In the genomic region with DNA sequence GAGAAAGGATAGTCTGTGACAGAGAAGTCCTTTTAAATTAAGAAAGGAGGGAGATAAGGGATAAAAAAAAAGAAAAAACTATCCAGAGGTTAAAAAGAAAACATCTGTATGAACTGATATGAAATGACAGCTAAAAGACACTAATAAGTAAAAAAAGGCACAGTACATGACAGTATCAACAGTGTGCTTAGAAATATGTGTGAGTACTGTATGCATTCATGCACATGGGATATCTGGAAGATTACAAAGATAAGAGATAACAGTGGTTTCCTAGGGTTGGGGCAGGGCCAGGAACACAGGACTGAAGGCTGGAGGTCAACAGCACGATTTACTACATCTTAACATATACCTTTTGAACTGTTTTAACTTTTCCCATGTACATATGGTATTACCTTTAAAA, we compare ENCODE assay signal across 13 cellular contexts. TPM values are rescaled to one million over a fixed set of nuclear protein-coding genes. Genes with fewer than 3 reads are reported as not detected.
DNase-seq lines count a peak whose midpoint lies in the region; ATAC-seq and TF ChIP-seq lines count a peak whose summit lies in the region.
"Had no signal": no experiment of that assay in that cellular context is flagged by ENCODE, and none has a peak within 500 bp of the region (broad histone marks: within the 10 kb centered on the region; RNA-seq: fewer than 3 reads in every experiment).

No MANE protein-coding gene starts in this region.

- peaks cover 20% of the 10 kb centered on the region for H3K36me3 Mint-ChIP-seq in activated CD4-positive, alpha-beta memory T cell treated with anti-CD3 and anti-CD28 coated beads for 36 hours

- H3K9me3 ChIP-seq in right atrium auricular region (no peaks in the 10 kb centered on the region), upper lobe of left lung (no peaks in the 10 kb centered on the region)

- TF ChIP-seq POLR2A in upper lobe of left lung (IDR thresholded peaks at IDR 0.05): no peak

- peak overlapping the region; percentile 91 for H3K27ac Mint-ChIP-seq in activated CD4-positive, alpha-beta memory T cell treated with anti-CD3 and anti-CD28 coated beads for 36 hours

- H3K27me3 ChIP-seq in right atrium auricular region: no peaks in the 10 kb centered on the region
- H3K27me3 ChIP-seq in upper lobe of left lung: no peaks in the 10 kb centered on the region

- POLR2A ChIA-PET in activated CD4-positive, alpha-beta memory T cell treated with anti-CD3 and anti-CD28 coated beads for 36 hours (lab: Charles Lee): interaction anchor here (0.7 to 1.5 kb wide), 3 partner anchors 11 to 89 kb away, joined by 3 to 4 read pairs (median 3); a partner anchor contains a TSS

- 24 to 35% methylated on average over 1 of the region's 1 CpG for WGBS in upper lobe of left lung, 2 donors

- no peaks in the 10 kb centered on the region for H3K27me3 Mint-ChIP-seq in activated CD4-positive, alpha-beta memory T cell treated with anti-CD3 and anti-CD28 coated beads for 36 hours

- H3K27ac ChIP-seq in right atrium auricular region: peak overlapping the region; percentile 44 to 60
- H3K27ac ChIP-seq in upper lobe of left lung: peak overlapping the region in 3 of 4 donors; percentile 49 to 65 (median 51)

- peaks cover 79% of the 10 kb centered on the region for H3K4me1 Mint-ChIP-seq in activated CD4-positive, alpha-beta memory T cell treated with anti-CD3 and anti-CD28 coated beads for 36 hours (ENCODE audit: low read depth)

- ATAC-seq in left ventricle myocardium superior (no peak), left colon (peak; percentile 81), upper lobe of left lung (ENCODE audit: low FRiP score in 2 of 2) (no peak), GM21723 (IDR thresholded peaks at IDR 0.05; ENCODE audit: unreplicated experiment) (no peak)

- no peak for TF ChIP-seq EP300 in upper lobe of left lung (IDR thresholded peaks at IDR 0.05)

- H3K4me3 ChIP-seq in right atrium auricular region (no peak overlapping the region), upper lobe of left lung (no peak overlapping the region)

- DNase-seq in right atrium auricular region (ENCODE audit: low spot score): no peak
- no peak for DNase-seq in left ventricle myocardium superior
- no peak for DNase-seq in activated CD4-positive, alpha-beta memory T cell treated with anti-CD3 and anti-CD28 coated beads for 36 hours
- DNase-seq in left colon: no peak
- DNase-seq in upper lobe of left lung: no peak
- DNase-seq in NOMO-1 treated with DMSO at 0.1 percent for 48 hours (lab: John Stamatoyannopoulos, UW; ENCODE audit: unreplicated experiment): no peak
- no peak for DNase-seq in stimulated activated naive CD4-positive, alpha-beta T cell treated with Interleukin-2 at 50 U/mL for 16 hours (lab: John Stamatoyannopoulos, UW)
- DNase-seq: activated CD4-positive, alpha-beta T cell treated with anti-CD3 and anti-CD28 coated beads, Interleukin-2, amount 50 U/mL, for 1 hour; COR-L47; KBM-7; NCI-H2227 treated with DMSO at 0.1 percent for 48 hours; Right ventricle myocardium superior had no signal

- CTCF ChIA-PET in activated CD4-positive, alpha-beta memory T cell treated with anti-CD3 and anti-CD28 coated beads for 36 hours (lab: Charles Lee): interaction anchor here (0.8 to 3.0 kb wide), 7 partner anchors 10 to 109 kb away, joined by 3 to 14 read pairs (median 5); a partner anchor contains a TSS

- no peaks in the 10 kb centered on the region for H3K9me3 Mint-ChIP-seq in activated CD4-positive, alpha-beta memory T cell treated with anti-CD3 and anti-CD28 coated beads for 36 hours

- peak overlapping the region; percentile 53 for H3K4me3 Mint-ChIP-seq in activated CD4-positive, alpha-beta memory T cell treated with anti-CD3 and anti-CD28 coated beads for 36 hours

- peaks cover 0 to 87% of the 10 kb centered on the region in 2 donors for H3K4me1 ChIP-seq in right atrium auricular region
- peaks cover 81 to 93% (median 87%) of the 10 kb centered on the region in 4 donors for H3K4me1 ChIP-seq in upper lobe of left lung

- H3K36me3 ChIP-seq in right atrium auricular region: no peaks in the 10 kb centered on the region
- H3K36me3 ChIP-seq in upper lobe of left lung: no peaks in the 10 kb centered on the region

- TF ChIP-seq CTCF in right atrium auricular region (IDR thresholded peaks at IDR 0.05) (no peak), upper lobe of left lung (IDR thresholded peaks at IDR 0.05) (no peak)

- intact Hi-C loops in left ventricle myocardium superior (cut with micrococcal nuclease): no loop called here
- intact Hi-C loops in activated CD4-positive, alpha-beta memory T cell treated with anti-CD3 and anti-CD28 coated beads for 36 hours (cut with micrococcal nuclease): no loop called here
- intact Hi-C loops in left colon (cut with DNase I, micrococcal nuclease): no loop called here

RNA-seq across cellular contexts. Expression of a gene that starts 13.3 kb away (rescaled TPM):
- total RNA-seq in right atrium auricular region (100 to 1,000 TPM; 261 to 319 TPM), left ventricle myocardium superior (252 TPM), left colon (100 to 1,000 TPM; 265 to 271 TPM), upper lobe of left lung (100 to 1,000 TPM in 4 of 6 donors, 10 to 100 TPM in 2; 71.6 to 279 (median 148) TPM)
- total RNA-seq in activated CD4-positive, alpha-beta memory T cell treated with anti-CD3 and anti-CD28 coated beads for 36 hours: 100 to 1,000 TPM; 275 to 285 TPM
